16 cellular contexts compared by ENCODE assay signal in genomic region chr11:123304828-123305530, GRCh38.
DNase-seq lines count a peak whose midpoint lies in the region; ATAC-seq, FAIRE-seq and TF ChIP-seq lines count a peak whose summit lies in the region.
"Had no signal": no experiment of that assay in that cellular context is flagged by ENCODE, and none has a peak within 500 bp of the region (broad histone marks: within the 10 kb centered on the region; RNA-seq: fewer than 3 reads in every experiment).

No MANE protein-coding gene starts in this region.

- H3K27ac Mint-ChIP-seq in stimulated activated naive CD8-positive, alpha-beta T cell treated with anti-CD3 and anti-CD28 coated beads, Interleukin-15, amount 100 ng/mL, for 72 hours: no peak overlapping the region
- H3K27ac Mint-ChIP-seq: activated B cell treated with CpG ODN at 0.5 μM for 24 hours; activated naive CD4-positive, alpha-beta T cell treated with anti-CD3 and anti-CD28 coated beads for 36 hours had no signal

- ATAC-seq in stimulated activated naive CD8-positive, alpha-beta T cell treated with anti-CD3 and anti-CD28 coated beads, Interleukin-15, Interleukin-2, amounts not matched to agents 100 U/mL and 50 U/mL, for 24 hours: peak; percentile 9
- no peak for ATAC-seq in stimulated activated naive CD8-positive, alpha-beta T cell treated with anti-CD3 and anti-CD28 coated beads, Interleukin-15, amount 100 ng/mL, for 72 hours
- peak; percentile 6; the same call in 1 of the 3 replicates for ATAC-seq in GM12878
- ATAC-seq in HG02678 (IDR thresholded peaks at IDR 0.05; ENCODE audit: unreplicated experiment): no peak
- no peak for ATAC-seq in HG03280 (IDR thresholded peaks at IDR 0.05; ENCODE audit: unreplicated experiment)

- H3K9ac ChIP-seq in GM12878 (ENCODE audit: control insufficient read depth, insufficient read depth, low read length): no peak overlapping the region

- no peak for TF ChIP-seq EP300 in GM12878 (IDR thresholded peaks at IDR 0.05; ENCODE audit: borderline replicate concordance in 1 of 2, control insufficient read depth in 1 of 2, low read depth in 2 of 2, low read length in 2 of 2)

- peaks cover 33% of the 10 kb centered on the region for H3K27me3 Mint-ChIP-seq in stimulated activated naive CD8-positive, alpha-beta T cell treated with anti-CD3 and anti-CD28 coated beads, Interleukin-15, amount 100 ng/mL, for 72 hours
- H3K27me3 Mint-ChIP-seq: central memory CD8-positive, alpha-beta T cell had no signal

- no peak overlapping the region for H3K4me3 Mint-ChIP-seq in stimulated activated naive CD8-positive, alpha-beta T cell treated with anti-CD3 and anti-CD28 coated beads, Interleukin-15, amount 100 ng/mL, for 72 hours
- H3K4me3 Mint-ChIP-seq: activated B cell treated with CpG ODN at 0.5 μM for 24 hours; central memory CD8-positive, alpha-beta T cell had no signal

- BruUV-seq in GM12878 (replicated peaks; lab: Mats Ljungman, UMichigan): no TSS peak

- no peaks in the 10 kb centered on the region for H3K9me3 ChIP-seq in GM12878 (replicated peaks; ENCODE audit: control insufficient read depth, insufficient read depth, low read length)

- SMC1A ChIA-PET in GM12878 (lab: Charles Lee; ENCODE audit: uncharacterized antibody, unreplicated experiment): interaction anchor here (0.6 to 3.2 kb wide), 11 partner anchors 12 to 174 kb away, joined by 3 to 32 read pairs (median 3); no protein-coding TSS in a partner anchor

- WGBS in GM12878 (ENCODE audit: insufficient coverage, insufficient replicate concordance, low lambda C conversion rate, missing lambda C conversion rate): 82% methylated on average over 9 of the region's 9 CpGs

- peaks cover 43% of the 10 kb centered on the region for H3K4me1 Mint-ChIP-seq in stimulated activated naive CD8-positive, alpha-beta T cell treated with anti-CD3 and anti-CD28 coated beads, Interleukin-15, amount 100 ng/mL, for 72 hours

- peaks cover 29% of the 10 kb centered on the region for H3K4me1 ChIP-seq in GM12878 (ENCODE audit: control insufficient read depth, insufficient read depth, low read length)

- H3K79me2 ChIP-seq in GM12878 (ENCODE audit: control insufficient read depth, insufficient read depth, low read length): no peaks in the 10 kb centered on the region

- FAIRE-seq in GM12878 (lab: Jason Lieb, UNC): no peak
- FAIRE-seq: endothelial cell of umbilical vein, islet of Langerhans had no signal

- H4K20me1 ChIP-seq in GM12878 (ENCODE audit: control insufficient read depth, insufficient read depth): no peaks in the 10 kb centered on the region

- TF ChIP-seq POLR2A in GM12878 (IDR thresholded peaks at IDR 0.05; ENCODE audit: low read depth, low read length): no peak

- peak; percentile 19 to 39 (median 21); a peak in 4 of 6 replicates for TF ChIP-seq CTCF in GM12878 (IDR thresholded peaks at IDR 0.05 in 2 of 3, conservative IDR thresholded peaks at IDR 0.05 in 1 of 3; ENCODE audit: control insufficient read depth in 2 of 3, extremely low read depth in 1 of 3, insufficient read depth in 1 of 3, low read depth in 3 of 3, low read length in 3 of 3)

- H3K4me2 ChIP-seq in GM12878 (ENCODE audit: control insufficient read depth, insufficient read depth): peak overlapping the region; percentile 20; the same call in 1 of the 2 replicates

- no peak for TF ChIP-seq RAD21 in GM12878 (IDR thresholded peaks at IDR 0.05; ENCODE audit: insufficient read depth, low read depth, low read length)

- H3K27ac ChIP-seq in GM12878 (ENCODE audit: control insufficient read depth, insufficient read depth): no peak overlapping the region

- in situ Hi-C loops in GM12878 (cut with MboI): loop anchor here (5.0 kb wide), 2 partner anchors 102 to 172 kb away; no protein-coding TSS in a partner anchor

- intact Hi-C loops in GM12878 (cut with micrococcal nuclease; ENCODE audit: unreplicated experiment): loop anchor here (5.0 kb wide), 1 partner anchor 252 kb away; no protein-coding TSS in a partner anchor

- POLR2A ChIA-PET in GM12878 (lab: Charles Lee): interaction anchor here (1.0 kb wide), 1 partner anchor 83 kb away, joined by 3 read pairs; no protein-coding TSS in a partner anchor

- no peaks in the 10 kb centered on the region; a peak in 1 of 4 replicates for H3K27me3 ChIP-seq in GM12878 (replicated peaks in 1 of 2; ENCODE audit: control insufficient read depth in 2 of 2, insufficient read depth in 2 of 2, low read length in 1 of 2)

- DNase-seq in stimulated activated naive CD8-positive, alpha-beta T cell treated with anti-CD3 and anti-CD28 coated beads, Interleukin-15, Interleukin-2, amounts not matched to agents 100 U/mL and 50 U/mL, for 24 hours: no peak
- no peak for DNase-seq in stimulated activated naive CD8-positive, alpha-beta T cell treated with anti-CD3 and anti-CD28 coated beads, Interleukin-15, amount 100 ng/mL, for 72 hours
- DNase-seq in NCI-H2029 treated with DMSO at 0.1 percent for 48 hours (lab: John Stamatoyannopoulos, UW): peak; percentile 67
- no peak for DNase-seq in GM12878 (ENCODE audit: low read depth, low spot score)
- DNase-seq in NCI-H82 (lab: John Stamatoyannopoulos, UW): no peak
- no peak for DNase-seq in pons (ENCODE audit: low spot score)
- DNase-seq: activated B cell treated with CpG ODN at 0.5 μM for 24 hours; activated naive CD4-positive, alpha-beta T cell treated with anti-CD3 and anti-CD28 coated beads for 36 hours; DND-41; KBM-7; NCI-H1930 had no signal

- no peaks in the 10 kb centered on the region for H3K36me3 ChIP-seq in GM12878 (ENCODE audit: control insufficient read depth in 2 of 2, insufficient read depth in 2 of 2, low read length in 1 of 2)

- H3K9me3 Mint-ChIP-seq in stimulated activated naive CD8-positive, alpha-beta T cell treated with anti-CD3 and anti-CD28 coated beads, Interleukin-15, amount 100 ng/mL, for 72 hours: no peaks in the 10 kb centered on the region
- H3K9me3 Mint-ChIP-seq: activated B cell treated with CpG ODN at 0.5 μM for 24 hours; activated naive CD4-positive, alpha-beta T cell treated with anti-CD3 and anti-CD28 coated beads for 36 hours; central memory CD8-positive, alpha-beta T cell had no signal

- RAD21 ChIA-PET in GM12878 (lab: Charles Lee; ENCODE audit: unreplicated experiment): interaction anchor here (1.3 to 3.5 kb wide), 6 partner anchors 23 to 241 kb away, joined by 3 to 34 read pairs (median 7); no protein-coding TSS in a partner anchor

- peak overlapping the region; percentile 15; the same call in 1 of the 2 replicates for H2AFZ ChIP-seq in GM12878 (ENCODE audit: control insufficient read depth, low read depth, low read length)

- H3K4me3 ChIP-seq in GM12878: no peak overlapping the region

- CTCF ChIA-PET in GM12878 (lab: Yijun Ruan, JAX): interaction anchor here (0.7 to 9.4 kb wide), 11 partner anchors 9 to 212 kb away, joined by 3 to 146 read pairs (median 5); no protein-coding TSS in a partner anchor

TF ChIP-seq in GM12878, 131 proteins besides CTCF, POLR2A, EP300 and RAD21:
- no peak for TF ChIP-seq SREBF1 (IDR thresholded peaks at IDR 0.05; ENCODE audit: low read length)
TF ChIP-seq in GM12878: peak in this region for 0.

Comparison
In these comparisons a context has a peak if more than half of its experiments do, and no peak if none do; other contexts are left out.
1. ATAC-seq: peak in stimulated activated naive CD8-positive, alpha-beta T cell treated with anti-CD3 and anti-CD28 coated beads, Interleukin-15, Interleukin-2, amounts not matched to agents 100 U/mL and 50 U/mL, for 24 hours (single experiment) and GM12878 (single experiment); none in stimulated activated naive CD8-positive, alpha-beta T cell treated with anti-CD3 and anti-CD28 coated beads, Interleukin-15, amount 100 ng/mL, for 72 hours (single experiment), HG02678 (single experiment) and HG03280 (single experiment).